In genomic region chr1:58576727-58577675, GRCh38 we compare ENCODE assay signal across 8 cellular contexts. TPM values are rescaled to one million over a fixed set of nuclear protein-coding genes. Genes with fewer than 3 reads are reported as not detected.
A peak's percentile ranks its signal among the peaks of the same experiment; 100 is the strongest.
DNase-seq lines count a peak whose midpoint lies in the region; ATAC-seq and TF ChIP-seq lines count a peak whose summit lies in the region.

Gene TACSTD2, minus strand, starts transcription at chr1:58577252. Its CDS starts 96 bp downstream, at chr1:58577156.

- peaks cover 0 to 24% (median 7%) of the 10 kb centered on the region in 3 donors for H3K4me1 ChIP-seq in gastroesophageal sphincter
- peaks cover 6% of the 10 kb centered on the region for H3K4me1 ChIP-seq in ovary (ENCODE audit: insufficient read depth)

- no peaks in the 10 kb centered on the region for H3K9me3 Mint-ChIP-seq in WTC11

- H3K27me3 ChIP-seq in gastroesophageal sphincter: peaks cover 61% of the 10 kb centered on the region
- H3K27me3 ChIP-seq in ovary: no peaks in the 10 kb centered on the region

- H3K4me3 ChIP-seq in gastroesophageal sphincter (peak within 1 kb of the TSS; percentile 6 to 49), ovary (peak within 1 kb of the TSS; percentile 29)

- no peak within 1 kb of the TSS for H3K27ac Mint-ChIP-seq in WTC11

- DNase-seq in COLO668 (lab: John Stamatoyannopoulos, UW; ENCODE audit: unreplicated experiment) (peak; percentile 83), WTC11 (ENCODE audit: low spot score) (peak; percentile 83), ovary (peak in 1 of 5 donors; percentile 47), epidermal melanocyte (ENCODE audit: insufficient read length, low spot score) (no peak), NCI-H2171 treated with DMSO at 0.1 percent for 48 hours (lab: John Stamatoyannopoulos, UW) (no peak)

- TF ChIP-seq POLR2A in gastroesophageal sphincter (IDR thresholded peaks at IDR 0.05): no peak
- TF ChIP-seq POLR2A in ovary (IDR thresholded peaks at IDR 0.05): no peak

- TF ChIP-seq EP300 in gastroesophageal sphincter (IDR thresholded peaks at IDR 0.05): no peak
- TF ChIP-seq EP300 in ovary (IDR thresholded peaks at IDR 0.05): no peak

- H3K4me3 Mint-ChIP-seq in WTC11: peak within 1 kb of the TSS; percentile 65

- H3K9me3 ChIP-seq in gastroesophageal sphincter (no peaks in the 10 kb centered on the region), ovary (no peaks in the 10 kb centered on the region)

- no peak for TF ChIP-seq CTCF in WTC11 (IDR thresholded peaks at IDR 0.05)
- peak in 1 of 4 experiments; percentile 23 for TF ChIP-seq CTCF in gastroesophageal sphincter (IDR thresholded peaks at IDR 0.05)
- TF ChIP-seq CTCF in ovary (IDR thresholded peaks at IDR 0.05): no peak

- H3K27ac ChIP-seq in gastroesophageal sphincter: peak within 1 kb of the TSS in 1 of 4 donors; percentile 9
- H3K27ac ChIP-seq in ovary: no peak within 1 kb of the TSS

- H3K27me3 Mint-ChIP-seq in WTC11 (ENCODE audit: low read depth): peaks cover 65% of the 10 kb centered on the region

- WGBS in gastroesophageal sphincter (ENCODE audit: low coverage in 1 of 2), 2 donors: 5 to 15% methylated on average over 4 to 16 of the region's 107 CpGs
- 7 to 18% (median 7%) methylated on average over 40 to 107 of the region's 107 CpGs for WGBS in ovary, 3 donors

- intact Hi-C loops in ovary (cut with DNase I): no loop called here

- POLR2A ChIA-PET in WTC11 (lab: Charles Lee): interaction anchor here (0.6 kb wide), 1 partner anchor 24 kb away, joined by 4 read pairs; no protein-coding TSS in a partner anchor

- H3K36me3 ChIP-seq in gastroesophageal sphincter (no peaks in the 10 kb centered on the region), ovary (no peaks in the 10 kb centered on the region)

- peaks cover 5% of the 10 kb centered on the region for H3K36me3 Mint-ChIP-seq in WTC11

- peak; percentile 89 for ATAC-seq in WTC11
- ATAC-seq in gastroesophageal sphincter: peak; percentile 39
- no peak for ATAC-seq in HG03457 (IDR thresholded peaks at IDR 0.05; ENCODE audit: unreplicated experiment)
- no peak for ATAC-seq in HG03175 (IDR thresholded peaks at IDR 0.05; ENCODE audit: unreplicated experiment)

- CTCF ChIA-PET in WTC11 (lab: Charles Lee): interaction anchor here (0.5 kb wide), 1 partner anchor 1200 kb away, joined by 3 read pairs; no protein-coding TSS in a partner anchor

- H3K4me1 Mint-ChIP-seq in WTC11: peaks cover 31% of the 10 kb centered on the region

TF ChIP-seq in WTC11, 78 proteins besides CTCF, POLR2A, EP300 and RAD21 (continues in another document):
- TF ChIP-seq ZBTB21 (CRISPR knock-in tag; IDR thresholded peaks at IDR 0.05; ENCODE audit: borderline replicate concordance) (0 out of 2 replicates have a peak, but pooled peaks have one; percentile 56), STAT6 (CRISPR knock-in tag; conservative IDR thresholded peaks at IDR 0.05; ENCODE audit: low read depth) (no peak), SOX15 (CRISPR knock-in tag; IDR thresholded peaks at IDR 0.05) (no peak), GTF2I (CRISPR knock-in tag; conservative IDR thresholded peaks at IDR 0.05) (no peak), CREM (CRISPR knock-in tag; IDR thresholded peaks at IDR 0.05) (peak; percentile 90), CREB1 (CRISPR knock-in tag; IDR thresholded peaks at IDR 0.05) (peak; percentile 90), ZNF423 (CRISPR knock-in tag; IDR thresholded peaks at IDR 0.05) (no peak), TEAD4 (CRISPR knock-in tag; IDR thresholded peaks at IDR 0.05) (peak; percentile 89), SP1 (CRISPR knock-in tag; conservative IDR thresholded peaks at IDR 0.05) (peak; percentile 72), ZNF263 (CRISPR knock-in tag; IDR thresholded peaks at IDR 0.05; ENCODE audit: low read depth) (0 out of 2 replicates have a peak, but pooled peaks have one; percentile 61), MLX (CRISPR knock-in tag; IDR thresholded peaks at IDR 0.05) (peak; percentile 94; the same call in 1 of the 2 replicates), SMAD4 (CRISPR knock-in tag; IDR thresholded peaks at IDR 0.05) (peak; percentile 61; the same call in 1 of the 2 replicates)
- TF ChIP-seq, protein P1, sequence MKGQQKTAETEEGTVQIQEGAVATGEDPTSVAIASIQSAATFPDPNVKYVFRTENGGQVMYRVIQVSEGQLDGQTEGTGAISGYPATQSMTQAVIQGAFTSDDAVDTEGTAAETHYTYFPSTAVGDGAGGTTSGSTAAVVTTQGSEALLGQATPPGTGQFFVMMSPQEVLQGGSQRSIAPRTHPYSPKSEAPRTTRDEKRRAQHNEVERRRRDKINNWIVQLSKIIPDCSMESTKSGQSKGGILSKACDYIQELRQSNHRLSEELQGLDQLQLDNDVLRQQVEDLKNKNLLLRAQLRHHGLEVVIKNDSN (CRISPR knock-in tag; IDR thresholded peaks at IDR 0.05): peak; percentile 76
- TF ChIP-seq, protein P2, sequence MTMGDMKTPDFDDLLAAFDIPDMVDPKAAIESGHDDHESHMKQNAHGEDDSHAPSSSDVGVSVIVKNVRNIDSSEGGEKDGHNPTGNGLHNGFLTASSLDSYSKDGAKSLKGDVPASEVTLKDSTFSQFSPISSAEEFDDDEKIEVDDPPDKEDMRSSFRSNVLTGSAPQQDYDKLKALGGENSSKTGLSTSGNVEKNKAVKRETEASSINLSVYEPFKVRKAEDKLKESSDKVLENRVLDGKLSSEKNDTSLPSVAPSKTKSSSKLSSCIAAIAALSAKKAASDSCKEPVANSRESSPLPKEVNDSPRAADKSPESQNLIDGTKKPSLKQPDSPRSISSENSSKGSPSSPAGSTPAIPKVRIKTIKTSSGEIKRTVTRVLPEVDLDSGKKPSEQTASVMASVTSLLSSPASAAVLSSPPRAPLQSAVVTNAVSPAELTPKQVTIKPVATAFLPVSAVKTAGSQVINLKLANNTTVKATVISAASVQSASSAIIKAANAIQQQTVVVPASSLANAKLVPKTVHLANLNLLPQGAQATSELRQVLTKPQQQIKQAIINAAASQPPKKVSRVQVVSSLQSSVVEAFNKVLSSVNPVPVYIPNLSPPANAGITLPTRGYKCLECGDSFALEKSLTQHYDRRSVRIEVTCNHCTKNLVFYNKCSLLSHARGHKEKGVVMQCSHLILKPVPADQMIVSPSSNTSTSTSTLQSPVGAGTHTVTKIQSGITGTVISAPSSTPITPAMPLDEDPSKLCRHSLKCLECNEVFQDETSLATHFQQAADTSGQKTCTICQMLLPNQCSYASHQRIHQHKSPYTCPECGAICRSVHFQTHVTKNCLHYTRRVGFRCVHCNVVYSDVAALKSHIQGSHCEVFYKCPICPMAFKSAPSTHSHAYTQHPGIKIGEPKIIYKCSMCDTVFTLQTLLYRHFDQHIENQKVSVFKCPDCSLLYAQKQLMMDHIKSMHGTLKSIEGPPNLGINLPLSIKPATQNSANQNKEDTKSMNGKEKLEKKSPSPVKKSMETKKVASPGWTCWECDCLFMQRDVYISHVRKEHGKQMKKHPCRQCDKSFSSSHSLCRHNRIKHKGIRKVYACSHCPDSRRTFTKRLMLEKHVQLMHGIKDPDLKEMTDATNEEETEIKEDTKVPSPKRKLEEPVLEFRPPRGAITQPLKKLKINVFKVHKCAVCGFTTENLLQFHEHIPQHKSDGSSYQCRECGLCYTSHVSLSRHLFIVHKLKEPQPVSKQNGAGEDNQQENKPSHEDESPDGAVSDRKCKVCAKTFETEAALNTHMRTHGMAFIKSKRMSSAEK (CRISPR knock-in tag; IDR thresholded peaks at IDR 0.05; ENCODE audit: borderline replicate concordance): peak; percentile 37; the same call in 1 of the 2 replicates
- TF ChIP-seq, protein P3, sequence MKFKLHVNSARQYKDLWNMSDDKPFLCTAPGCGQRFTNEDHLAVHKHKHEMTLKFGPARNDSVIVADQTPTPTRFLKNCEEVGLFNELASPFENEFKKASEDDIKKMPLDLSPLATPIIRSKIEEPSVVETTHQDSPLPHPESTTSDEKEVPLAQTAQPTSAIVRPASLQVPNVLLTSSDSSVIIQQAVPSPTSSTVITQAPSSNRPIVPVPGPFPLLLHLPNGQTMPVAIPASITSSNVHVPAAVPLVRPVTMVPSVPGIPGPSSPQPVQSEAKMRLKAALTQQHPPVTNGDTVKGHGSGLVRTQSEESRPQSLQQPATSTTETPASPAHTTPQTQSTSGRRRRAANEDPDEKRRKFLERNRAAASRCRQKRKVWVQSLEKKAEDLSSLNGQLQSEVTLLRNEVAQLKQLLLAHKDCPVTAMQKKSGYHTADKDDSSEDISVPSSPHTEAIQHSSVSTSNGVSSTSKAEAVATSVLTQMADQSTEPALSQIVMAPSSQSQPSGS (CRISPR knock-in tag; IDR thresholded peaks at IDR 0.05; ENCODE audit: borderline replicate concordance, low read depth): peak; percentile 92; the same call in 1 of the 2 replicates

RNA-seq across cellular contexts. Expression of gene TACSTD2, which starts in this region (rescaled TPM):
- total RNA-seq in WTC11 (2021) (0.50 to 1.2 TPM (median 0.80 TPM) in 3 replicates), gastroesophageal sphincter (10 to 100 TPM in 1 of 4 donors, 1 to 10 TPM in 3; 1.5 to 39.5 (median 4.5) TPM), ovary (100 to 1,000 TPM in 1 of 7 donors, 10 to 100 TPM in 2, 1 to 10 TPM in 3, under 1 TPM in 1; 0.35 to 132 (median 7.5) TPM)
- 1 to 10 TPM; 1.2 to 1.9 TPM for polyA plus RNA-seq in ovary

Comparison
In these comparisons a context has a peak if more than half of its experiments do, and no peak if none do; other contexts are left out.
1. DNase-seq: peak in COLO668 (single experiment) and WTC11 (single experiment); none in epidermal melanocyte (single experiment) and NCI-H2171 treated with DMSO at 0.1 percent for 48 hours (single experiment).
2. ATAC-seq: peak in WTC11 (single experiment) and gastroesophageal sphincter (single experiment); none in HG03457 (single experiment) and HG03175 (single experiment).